In genomic region chr6:82205793-82206425, GRCh38 we compare ENCODE assay signal across 1 cellular context.
TF ChIP-seq lines count a peak whose summit lies in the region.

No MANE protein-coding gene starts in this region.

TF ChIP-seq in K562, 482 proteins besides CTCF, POLR2A, EP300 and RAD21 (continued from another document and continues in another):
- TF ChIP-seq SFPQ (IDR thresholded peaks at IDR 0.05; ENCODE audit: low read depth, low read length) (no peak), SP2 (IDR thresholded peaks at IDR 0.05; ENCODE audit: extremely low read depth, low read depth, low read length, poor library complexity, severe bottlenecking) (no peak), HNRNPLL (IDR thresholded peaks at IDR 0.05; ENCODE audit: low read depth, low read length, poor library complexity, severe bottlenecking) (no peak), KAT2B (IDR thresholded peaks at IDR 0.05; ENCODE audit: low read depth, low read length) (no peak), ZFP1 (CRISPR knock-in tag; IDR thresholded peaks at IDR 0.05) (no peak), CBX2 (IDR thresholded peaks at IDR 0.05; ENCODE audit: insufficient read depth, low read length, poor library complexity, severe bottlenecking) (no peak), PREB (CRISPR knock-in tag; IDR thresholded peaks at IDR 0.05) (no peak), CAMTA2 (CRISPR knock-in tag; conservative IDR thresholded peaks at IDR 0.05) (no peak), SETDB1 (IDR thresholded peaks at IDR 0.05; ENCODE audit: low read length) (no peak), GTF3C2 (IDR thresholded peaks at IDR 0.05; ENCODE audit: borderline replicate concordance, extremely low read depth, insufficient read length) (no peak), ATF7 (IDR thresholded peaks at IDR 0.05) (0 out of 2 replicates have a peak, but pooled peaks have one; percentile 43), BCLAF1 (IDR thresholded peaks at IDR 0.05; ENCODE audit: borderline replicate concordance in 1 of 2, control insufficient read depth in 1 of 2, low read depth in 2 of 2, low read length in 1 of 2) (no peak), C11orf30 (IDR thresholded peaks at IDR 0.05; ENCODE audit: low read depth) (no peak), ARID4B (CRISPR knock-in tag; IDR thresholded peaks at IDR 0.05) (no peak), ZNF764 (CRISPR knock-in tag; IDR thresholded peaks at IDR 0.05; ENCODE audit: low read depth) (no peak), NR2F6 (CRISPR knock-in tag; IDR thresholded peaks at IDR 0.05) (no peak), TAL1 (IDR thresholded peaks at IDR 0.05) (peak; percentile 88), ZFX (CRISPR knock-in tag; IDR thresholded peaks at IDR 0.05) (no peak), ZNF174 (CRISPR knock-in tag; IDR thresholded peaks at IDR 0.05) (no peak), COPS2 (conservative IDR thresholded peaks at IDR 0.05) (no peak), PYGO2 (tag; IDR thresholded peaks at IDR 0.05) (no peak), ZBTB40 (IDR thresholded peaks at IDR 0.05) (0 out of 2 replicates have a peak, but pooled peaks have one; percentile 14), ZBTB40 (CRISPR knock-in tag; IDR thresholded peaks at IDR 0.05) (no peak)
